In genomic region chr1:20658166-20658915, GRCh38 we compare ENCODE assay signal across 21 cellular contexts. TPM values are rescaled to one million over a fixed set of nuclear protein-coding genes. Genes with fewer than 3 reads are reported as not detected.
DNase-seq lines count a peak whose midpoint lies in the region; ATAC-seq and TF ChIP-seq lines count a peak whose summit lies in the region.
"Had no signal": no experiment of that assay in that cellular context is flagged by ENCODE, and none has a peak within 500 bp of the region (broad histone marks: within the 10 kb centered on the region; RNA-seq: fewer than 3 reads in every experiment).

No MANE protein-coding gene starts in this region.

- peaks cover 56% of the 10 kb centered on the region for H3K36me3 Mint-ChIP-seq in activated CD4-positive, alpha-beta T cell treated with anti-CD3 and anti-CD28 coated beads, Interleukin-2, amount 10 ng/mL, durations not matched to agents 24 days and 14 days (ENCODE audit: low read depth)
- H3K36me3 Mint-ChIP-seq in natural killer cell (no peaks in the 10 kb centered on the region), endodermal cell (ENCODE audit: low read depth) (peaks cover 56% of the 10 kb centered on the region)
- peaks cover 26% of the 10 kb centered on the region for H3K36me3 Mint-ChIP-seq in natural killer cell treated with Interleukin-12 subunit alpha and Interleukin-12 subunit beta and Interleukin-15 and Interleukin-18, amount 100 ng/mL, for 72 hours

- DNase-seq in activated CD4-positive, alpha-beta T cell treated with anti-CD3 and anti-CD28 coated beads, Interleukin-2, amount 10 ng/mL, durations not matched to agents 24 days and 14 days = no peak
- DNase-seq in activated CD4-positive, alpha-beta T cell treated with anti-CD3 and anti-CD28 coated beads for 1 hour = no peak
- DNase-seq in natural killer cell = no peak
- DNase-seq in natural killer cell treated with Interleukin-12 subunit alpha and Interleukin-12 subunit beta and Interleukin-15 and Interleukin-18, amount 100 ng/mL, for 72 hours (ENCODE audit: low spot score) = no peak
- DNase-seq in endodermal cell = peak; percentile 17
- no peak for DNase-seq in testis
- DNase-seq in NCI-H2107 (lab: John Stamatoyannopoulos, UW) = no peak
- DNase-seq in tibial artery = no peak
- DNase-seq: activated CD8-positive, alpha-beta memory T cell treated with anti-CD3 and anti-CD28 coated beads, Interleukin-2, amount 10 ng/mL, durations not matched to agents 7 days and 5 days; activated gamma-delta T cell treated with Interleukin-2 at 50 U/mL for 16 hours; DMS 273 treated with DMSO at 0.1 percent for 48 hours; midbrain; NCI-H1048; NCI-H2029; Peyer's patch; stimulated activated CD4-positive, alpha-beta T cell treated with anti-CD3 and anti-CD28 coated beads, Interleukin-4, amount 100 ng/mL, for 4 hours; uterus had no signal

- H3K4me3 ChIP-seq in endodermal cell (ENCODE audit: low read length) (no peak overlapping the region), testis (no peak overlapping the region), tibial artery (no peak overlapping the region)
- H3K4me3 ChIP-seq: BLaER1, Peyer's patch, uterus had no signal

- H3K27me3 ChIP-seq in endodermal cell (ENCODE audit: control insufficient read depth, insufficient read depth, low read length, poor library complexity, severe bottlenecking) (no peaks in the 10 kb centered on the region), testis (no peaks in the 10 kb centered on the region), tibial artery (no peaks in the 10 kb centered on the region)
- H3K27me3 ChIP-seq: BLaER1, Peyer's patch, uterus had no signal

- no peak for TF ChIP-seq CTCF in natural killer cell (IDR thresholded peaks at IDR 0.05)
- TF ChIP-seq CTCF in endodermal cell (conservative IDR thresholded peaks at IDR 0.05) = no peak
- TF ChIP-seq CTCF in testis (IDR thresholded peaks at IDR 0.05) = no peak
- no peak for TF ChIP-seq CTCF in tibial artery (IDR thresholded peaks at IDR 0.05)

- no peaks in the 10 kb centered on the region for H3K9me3 ChIP-seq in endodermal cell (ENCODE audit: control insufficient read depth, low read length)
- no peaks in the 10 kb centered on the region for H3K9me3 ChIP-seq in testis
- no peaks in the 10 kb centered on the region for H3K9me3 ChIP-seq in tibial artery
- H3K9me3 ChIP-seq: BLaER1, Peyer's patch, uterus had no signal

- no peak for TF ChIP-seq POLR2A in testis (IDR thresholded peaks at IDR 0.05)

- H3K9me3 Mint-ChIP-seq in activated CD4-positive, alpha-beta T cell treated with anti-CD3 and anti-CD28 coated beads, Interleukin-2, amount 10 ng/mL, durations not matched to agents 24 days and 14 days = no peaks in the 10 kb centered on the region
- H3K9me3 Mint-ChIP-seq in natural killer cell (no peaks in the 10 kb centered on the region), endodermal cell (no peaks in the 10 kb centered on the region)
- H3K9me3 Mint-ChIP-seq in natural killer cell treated with Interleukin-12 subunit alpha and Interleukin-12 subunit beta and Interleukin-15 and Interleukin-18, amount 100 ng/mL, for 72 hours = no peaks in the 10 kb centered on the region

- no peaks in the 10 kb centered on the region for H3K27me3 Mint-ChIP-seq in activated CD4-positive, alpha-beta T cell treated with anti-CD3 and anti-CD28 coated beads, Interleukin-2, amount 10 ng/mL, durations not matched to agents 24 days and 14 days
- H3K27me3 Mint-ChIP-seq in natural killer cell (ENCODE audit: low read depth in 2 of 2) = no peaks in the 10 kb centered on the region
- no peaks in the 10 kb centered on the region for H3K27me3 Mint-ChIP-seq in natural killer cell treated with Interleukin-12 subunit alpha and Interleukin-12 subunit beta and Interleukin-15 and Interleukin-18, amount 100 ng/mL, for 72 hours
- H3K27me3 Mint-ChIP-seq in endodermal cell (ENCODE audit: insufficient read depth) = no peaks in the 10 kb centered on the region
- H3K27me3 Mint-ChIP-seq: activated CD8-positive, alpha-beta memory T cell treated with anti-CD3 and anti-CD28 coated beads, Interleukin-2, amount 10 ng/mL, durations not matched to agents 7 days and 5 days had no signal

- 96 to 97% methylated on average over 9 to 16 of the region's 16 CpGs for WGBS in endodermal cell (ENCODE audit: insufficient coverage in 1 of 2, insufficient read length in 1 of 2), 2 experiments
- WGBS in testis, 2 donors = 65 to 69% methylated on average over 15 to 16 of the region's 16 CpGs

- H3K27ac Mint-ChIP-seq in activated CD4-positive, alpha-beta T cell treated with anti-CD3 and anti-CD28 coated beads, Interleukin-2, amount 10 ng/mL, durations not matched to agents 24 days and 14 days = no peak overlapping the region
- peak overlapping the region; percentile 93 to 96 for H3K27ac Mint-ChIP-seq in natural killer cell
- H3K27ac Mint-ChIP-seq in natural killer cell treated with Interleukin-12 subunit alpha and Interleukin-12 subunit beta and Interleukin-15 and Interleukin-18, amount 100 ng/mL, for 72 hours = peak overlapping the region in 1 of 2 donors; percentile 97
- H3K27ac Mint-ChIP-seq in endodermal cell = no peak overlapping the region

- H3K36me3 ChIP-seq in endodermal cell (ENCODE audit: control insufficient read depth, insufficient read depth, low read length) = peaks cover 59% of the 10 kb centered on the region
- no peaks in the 10 kb centered on the region for H3K36me3 ChIP-seq in testis (ENCODE audit: low read depth, missing control alignments)
- H3K36me3 ChIP-seq in tibial artery = peaks cover 27 to 50% (median 45%) of the 10 kb centered on the region in 3 donors
- H3K36me3 ChIP-seq: uterus had no signal

- intact Hi-C loops in activated CD4-positive, alpha-beta T cell treated with anti-CD3 and anti-CD28 coated beads, Interleukin-2, amount 10 ng/mL, durations not matched to agents 24 days and 14 days (cut with micrococcal nuclease) = no loop called here
- intact Hi-C loops in natural killer cell (cut with micrococcal nuclease) = no loop called here
- intact Hi-C loops in testis (cut with DNase I; ENCODE audit: low total_unique reads) = no loop called here
- intact Hi-C loops in tibial artery (cut with DNase I; ENCODE audit: low total_unique reads) = no loop called here

- no peaks in the 10 kb centered on the region for H3K4me1 ChIP-seq in endodermal cell (ENCODE audit: control insufficient read depth, insufficient read depth, low read length)
- peaks cover 22% of the 10 kb centered on the region for H3K4me1 ChIP-seq in testis
- H3K4me1 ChIP-seq in tibial artery = peaks cover 0 to 32% (median 19%) of the 10 kb centered on the region in 4 donors

- no peak for ATAC-seq in natural killer cell
- ATAC-seq in natural killer cell treated with Interleukin-12 subunit alpha and Interleukin-12 subunit beta and Interleukin-15 and Interleukin-18, amount 100 ng/mL, for 72 hours = no peak
- ATAC-seq: activated CD8-positive, alpha-beta memory T cell treated with anti-CD3 and anti-CD28 coated beads, Interleukin-2, amount 10 ng/mL, durations not matched to agents 7 days and 5 days; HCT116 had no signal

- H3K27ac ChIP-seq in endodermal cell (ENCODE audit: low read depth, low read length) (no peak overlapping the region), testis (peak overlapping the region; percentile 40 to 42), tibial artery (no peak overlapping the region)
- H3K27ac ChIP-seq: BLaER1, KMS-11, Peyer's patch, uterus had no signal

- H3K9ac ChIP-seq in endodermal cell (ENCODE audit: extremely low read depth, low read length, poor library complexity, severe bottlenecking) = no peak overlapping the region
- H3K9ac ChIP-seq: KMS-11 had no signal

- H3K4me1 Mint-ChIP-seq in activated CD4-positive, alpha-beta T cell treated with anti-CD3 and anti-CD28 coated beads, Interleukin-2, amount 10 ng/mL, durations not matched to agents 24 days and 14 days = peaks cover 39% of the 10 kb centered on the region
- H3K4me1 Mint-ChIP-seq in natural killer cell = peaks cover 53% of the 10 kb centered on the region in 2 donors
- peaks cover 37 to 40% of the 10 kb centered on the region in 2 donors for H3K4me1 Mint-ChIP-seq in natural killer cell treated with Interleukin-12 subunit alpha and Interleukin-12 subunit beta and Interleukin-15 and Interleukin-18, amount 100 ng/mL, for 72 hours (ENCODE audit: low read depth in 2 of 2)
- peaks cover 24% of the 10 kb centered on the region for H3K4me1 Mint-ChIP-seq in endodermal cell

- H3K4me3 Mint-ChIP-seq in activated CD4-positive, alpha-beta T cell treated with anti-CD3 and anti-CD28 coated beads, Interleukin-2, amount 10 ng/mL, durations not matched to agents 24 days and 14 days = peak overlapping the region; percentile 99
- H3K4me3 Mint-ChIP-seq in natural killer cell (no peak overlapping the region), endodermal cell (no peak overlapping the region)
- H3K4me3 Mint-ChIP-seq in natural killer cell treated with Interleukin-12 subunit alpha and Interleukin-12 subunit beta and Interleukin-15 and Interleukin-18, amount 100 ng/mL, for 72 hours = no peak overlapping the region
- H3K4me3 Mint-ChIP-seq: activated CD8-positive, alpha-beta memory T cell treated with anti-CD3 and anti-CD28 coated beads, Interleukin-2, amount 10 ng/mL, durations not matched to agents 7 days and 5 days had no signal

RNA-seq across cellular contexts. Expression of gene DDOST, which starts 2.8 kb away (rescaled TPM):
- 170 and 177 TPM in 2 replicates for total RNA-seq in activated CD4-positive, alpha-beta T cell treated with anti-CD3 and anti-CD28 coated beads, Interleukin-2, amount 10 ng/mL, durations not matched to agents 24 days and 14 days
- total RNA-seq in natural killer cell = 100 to 1,000 TPM; 137 to 158 (median 153) TPM
- 100 to 1,000 TPM; 176 to 227 TPM for total RNA-seq in natural killer cell treated with Interleukin-12 subunit alpha and Interleukin-12 subunit beta and Interleukin-15 and Interleukin-18, amount 100 ng/mL, for 72 hours
- total RNA-seq in endodermal cell = 100 to 1,000 TPM; 252 to 280 TPM
- 170 TPM for polyA plus RNA-seq in endodermal cell (2013, experiment 1 of 2)
- 153 TPM for polyA plus RNA-seq in endodermal cell (2013, experiment 2 of 2)
- total RNA-seq in testis = 100 to 1,000 TPM; 207 to 275 TPM
- 237 TPM for polyA plus RNA-seq in testis (ENCODE audit: insufficient read depth, low read depth, low replicate concordance)

RNA-seq across cellular contexts. Expression of gene PINK1, which starts 25.1 kb away (rescaled TPM):
- total RNA-seq in activated CD4-positive, alpha-beta T cell treated with anti-CD3 and anti-CD28 coated beads, Interleukin-2, amount 10 ng/mL, durations not matched to agents 24 days and 14 days = 2.0 and 2.4 TPM in 2 replicates
- 10 to 100 TPM; 10.8 to 16.2 (median 15.0) TPM for total RNA-seq in natural killer cell
- total RNA-seq in natural killer cell treated with Interleukin-12 subunit alpha and Interleukin-12 subunit beta and Interleukin-15 and Interleukin-18, amount 100 ng/mL, for 72 hours = 1 to 10 TPM; 3.8 to 4.7 TPM
- 10 to 100 TPM; 26.3 to 27.7 TPM for total RNA-seq in endodermal cell
- 20.5 TPM for polyA plus RNA-seq in endodermal cell (2013, experiment 1 of 2)
- polyA plus RNA-seq in endodermal cell (2013, experiment 2 of 2) = 20.2 TPM
- 100 to 1,000 TPM; 157 to 168 TPM for total RNA-seq in testis
- polyA plus RNA-seq in testis (ENCODE audit: insufficient read depth, low read depth, low replicate concordance) = 340 TPM

RNA-seq across cellular contexts. Expression of gene KIF17, which starts 59.5 kb away (rescaled TPM):
- not detected in 2 replicates for total RNA-seq in activated CD4-positive, alpha-beta T cell treated with anti-CD3 and anti-CD28 coated beads, Interleukin-2, amount 10 ng/mL, durations not matched to agents 24 days and 14 days
- total RNA-seq in natural killer cell (not detected), endodermal cell (1 to 10 TPM; 4.2 to 8.0 TPM), testis (10 to 100 TPM; 36.1 to 80.2 TPM)
- total RNA-seq in natural killer cell treated with Interleukin-12 subunit alpha and Interleukin-12 subunit beta and Interleukin-15 and Interleukin-18, amount 100 ng/mL, for 72 hours = not detected
- polyA plus RNA-seq in endodermal cell (2013, experiment 1 of 2) = 7.4 TPM
- 5.7 TPM for polyA plus RNA-seq in endodermal cell (2013, experiment 2 of 2)
- polyA plus RNA-seq in testis (ENCODE audit: insufficient read depth, low read depth, low replicate concordance) = 54.1 TPM
- total RNA-seq: activated CD8-positive, alpha-beta memory T cell treated with anti-CD3 and anti-CD28 coated beads, Interleukin-2, amount 10 ng/mL, durations not matched to agents 7 days and 5 days; HT-29 had no signal

Comparison
In these comparisons a context has a peak if more than half of its experiments do, and no peak if none do; other contexts are left out.
1. H3K27ac Mint-ChIP-seq: peak in natural killer cell (2 of 2); none in activated CD4-positive, alpha-beta T cell treated with anti-CD3 and anti-CD28 coated beads, Interleukin-2, amount 10 ng/mL, durations not matched to agents 24 days and 14 days (single experiment) and endodermal cell (single experiment).
2. H3K27ac ChIP-seq: peak in testis (2 of 2); none in endodermal cell (single experiment) and tibial artery (0 of 2).
3. RNA of gene PINK1, which starts 25.1 kb away (total RNA-seq): 157 to 168 TPM in testis; 26.3 to 27.7 TPM in endodermal cell, 10.8 to 16.2 TPM in natural killer cell, 3.8 to 4.7 TPM in natural killer cell treated with Interleukin-12 subunit alpha and Interleukin-12 subunit beta and Interleukin-15 and Interleukin-18, amount 100 ng/mL, for 72 hours and 2.0 to 2.4 TPM in activated CD4-positive, alpha-beta T cell treated with anti-CD3 and anti-CD28 coated beads, Interleukin-2, amount 10 ng/mL, durations not matched to agents 24 days and 14 days; every median in the first group is over 4 times any median in the second.
4. RNA of gene KIF17, which starts 59.5 kb away (total RNA-seq): 36.1 to 80.2 TPM in testis; 4.2 to 8.0 TPM in endodermal cell, not detected in natural killer cell treated with Interleukin-12 subunit alpha and Interleukin-12 subunit beta and Interleukin-15 and Interleukin-18, amount 100 ng/mL, for 72 hours, not detected in activated CD4-positive, alpha-beta T cell treated with anti-CD3 and anti-CD28 coated beads, Interleukin-2, amount 10 ng/mL, durations not matched to agents 24 days and 14 days and not detected in natural killer cell; every median in the first group is over 4 times any median in the second.